In the genomic region with DNA sequence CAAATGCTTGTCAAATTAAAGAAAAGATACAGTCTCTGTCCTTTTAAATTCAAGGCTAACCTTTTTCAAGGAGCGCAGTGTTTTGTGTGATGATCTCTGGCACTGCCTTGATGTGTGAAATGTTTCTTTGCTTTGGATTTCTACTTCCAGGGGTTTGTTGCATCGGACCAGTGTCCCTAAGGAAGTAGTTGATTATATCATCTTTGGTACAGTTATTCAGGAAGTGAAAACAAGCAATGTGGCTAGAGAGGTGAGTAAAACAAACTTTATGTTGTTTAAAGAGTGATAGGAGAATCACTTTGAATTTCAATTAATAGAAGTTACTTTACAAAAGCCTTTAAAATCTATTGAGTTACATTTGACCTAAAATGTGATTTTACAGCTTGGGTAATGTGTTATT, we compare ENCODE assay signal across 1 cellular context.
A peak's percentile ranks its signal among the peaks of the same experiment; 100 is the strongest.
TF ChIP-seq lines count a peak whose summit lies in the region.

No MANE protein-coding gene starts in this region.

TF ChIP-seq in HepG2, 621 proteins besides CTCF, POLR2A, EP300 and RAD21:
- peak; percentile 59 for TF ChIP-seq GATAD2A (CRISPR knock-in tag; IDR thresholded peaks at IDR 0.05)
- peak; percentile 71 for TF ChIP-seq CEBPG (CRISPR knock-in tag; IDR thresholded peaks at IDR 0.05)
- 0 out of 2 replicates have a peak, but pooled peaks have one; percentile 17 for TF ChIP-seq NR2C2 (CRISPR knock-in tag; IDR thresholded peaks at IDR 0.05; ENCODE audit: borderline replicate concordance)
- TF ChIP-seq ZNF24 (IDR thresholded peaks at IDR 0.05), result peak; percentile 15; the same call in 1 of the 2 replicates
- TF ChIP-seq FOXA1 (IDR thresholded peaks at IDR 0.05), result no peak
- peak; percentile 49; the same call in 1 of the 2 replicates for TF ChIP-seq FOXA1 (CRISPR knock-in tag; IDR thresholded peaks at IDR 0.05)
- TF ChIP-seq HMG20A (CRISPR knock-in tag; IDR thresholded peaks at IDR 0.05; ENCODE audit: borderline replicate concordance), result peak; percentile 13; the same call in 1 of the 2 replicates
- TF ChIP-seq DNMT3B (CRISPR knock-in tag; conservative IDR thresholded peaks at IDR 0.05), result 0 out of 2 replicates have a peak, but pooled peaks have one; percentile 43
- peak; percentile 39; the same call in 1 of the 2 replicates for TF ChIP-seq FOXA3 (CRISPR knock-in tag; IDR thresholded peaks at IDR 0.05)
- TF ChIP-seq USF2 (IDR thresholded peaks at IDR 0.05; ENCODE audit: low read depth, low read length), result no peak
- no peak for TF ChIP-seq USF2 (CRISPR knock-in tag; IDR thresholded peaks at IDR 0.05; ENCODE audit: borderline replicate concordance)
- TF ChIP-seq, protein P1, sequence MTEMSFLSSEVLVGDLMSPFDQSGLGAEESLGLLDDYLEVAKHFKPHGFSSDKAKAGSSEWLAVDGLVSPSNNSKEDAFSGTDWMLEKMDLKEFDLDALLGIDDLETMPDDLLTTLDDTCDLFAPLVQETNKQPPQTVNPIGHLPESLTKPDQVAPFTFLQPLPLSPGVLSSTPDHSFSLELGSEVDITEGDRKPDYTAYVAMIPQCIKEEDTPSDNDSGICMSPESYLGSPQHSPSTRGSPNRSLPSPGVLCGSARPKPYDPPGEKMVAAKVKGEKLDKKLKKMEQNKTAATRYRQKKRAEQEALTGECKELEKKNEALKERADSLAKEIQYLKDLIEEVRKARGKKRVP (CRISPR knock-in tag; IDR thresholded peaks at IDR 0.05), result peak in 1 of 2 experiments; percentile 98; a peak in 2 of 4 replicates
- 0 out of 2 replicates have a peak, but pooled peaks have one; percentile 4 for TF ChIP-seq CEBPB (IDR thresholded peaks at IDR 0.05; ENCODE audit: borderline replicate concordance, low read depth, low read length)
- peak; percentile 33; the same call in 1 of the 2 replicates for TF ChIP-seq ELF3 (CRISPR knock-in tag; IDR thresholded peaks at IDR 0.05)
- no peak for TF ChIP-seq ARNTL (CRISPR knock-in tag; IDR thresholded peaks at IDR 0.05)
- no peak for TF ChIP-seq ZFP36L2 (CRISPR knock-in tag; IDR thresholded peaks at IDR 0.05)
- no peak for TF ChIP-seq PRDM15 (CRISPR knock-in tag; IDR thresholded peaks at IDR 0.05)
- no peak for TF ChIP-seq XBP1 (CRISPR knock-in tag; IDR thresholded peaks at IDR 0.05)
- TF ChIP-seq ZFP82 (CRISPR knock-in tag; IDR thresholded peaks at IDR 0.05; ENCODE audit: borderline replicate concordance), result no peak
- no peak for TF ChIP-seq CREM (IDR thresholded peaks at IDR 0.05)
- TF ChIP-seq CREM (CRISPR knock-in tag; IDR thresholded peaks at IDR 0.05), result no peak
- TF ChIP-seq, protein P2, sequence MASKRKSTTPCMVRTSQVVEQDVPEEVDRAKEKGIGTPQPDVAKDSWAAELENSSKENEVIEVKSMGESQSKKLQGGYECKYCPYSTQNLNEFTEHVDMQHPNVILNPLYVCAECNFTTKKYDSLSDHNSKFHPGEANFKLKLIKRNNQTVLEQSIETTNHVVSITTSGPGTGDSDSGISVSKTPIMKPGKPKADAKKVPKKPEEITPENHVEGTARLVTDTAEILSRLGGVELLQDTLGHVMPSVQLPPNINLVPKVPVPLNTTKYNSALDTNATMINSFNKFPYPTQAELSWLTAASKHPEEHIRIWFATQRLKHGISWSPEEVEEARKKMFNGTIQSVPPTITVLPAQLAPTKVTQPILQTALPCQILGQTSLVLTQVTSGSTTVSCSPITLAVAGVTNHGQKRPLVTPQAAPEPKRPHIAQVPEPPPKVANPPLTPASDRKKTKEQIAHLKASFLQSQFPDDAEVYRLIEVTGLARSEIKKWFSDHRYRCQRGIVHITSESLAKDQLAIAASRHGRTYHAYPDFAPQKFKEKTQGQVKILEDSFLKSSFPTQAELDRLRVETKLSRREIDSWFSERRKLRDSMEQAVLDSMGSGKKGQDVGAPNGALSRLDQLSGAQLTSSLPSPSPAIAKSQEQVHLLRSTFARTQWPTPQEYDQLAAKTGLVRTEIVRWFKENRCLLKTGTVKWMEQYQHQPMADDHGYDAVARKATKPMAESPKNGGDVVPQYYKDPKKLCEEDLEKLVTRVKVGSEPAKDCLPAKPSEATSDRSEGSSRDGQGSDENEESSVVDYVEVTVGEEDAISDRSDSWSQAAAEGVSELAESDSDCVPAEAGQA (IDR thresholded peaks at IDR 0.05; ENCODE audit: low read depth), result no peak
- TF ChIP-seq, protein P2 (CRISPR knock-in tag; IDR thresholded peaks at IDR 0.05; ENCODE audit: borderline replicate concordance), result no peak
- no peak for TF ChIP-seq ZNF121 (CRISPR knock-in tag; IDR thresholded peaks at IDR 0.05)
- TF ChIP-seq BCL6 (CRISPR knock-in tag; IDR thresholded peaks at IDR 0.05), result peak; percentile 58; the same call in 1 of the 2 replicates
TF ChIP-seq in HepG2: peak in this region for 12.
